ENCODE assay signal across 22 cellular contexts in genomic region chr2:38215993-38216392, GRCh38.
A peak's percentile ranks its signal among the peaks of the same experiment; 100 is the strongest.
DNase-seq lines count a peak whose midpoint lies in the region; ATAC-seq and TF ChIP-seq lines count a peak whose summit lies in the region.
"Had no signal": no experiment of that assay in that cellular context is flagged by ENCODE, and none has a peak within 500 bp of the region (broad histone marks: within the 10 kb centered on the region; RNA-seq: fewer than 3 reads in every experiment).

No MANE protein-coding gene starts in this region.

- H2AFZ ChIP-seq in HCT116 (ENCODE audit: low read depth, low read length, poor library complexity, severe bottlenecking) = peak overlapping the region; percentile 32

- peaks cover 10% of the 10 kb centered on the region for H3K4me1 Mint-ChIP-seq in progenitor cell of endocrine pancreas (ENCODE audit: low read depth)

- DNase-seq in HCT116 (ENCODE audit: low read depth, low spot score) (no peak), RWPE1 (ENCODE audit: low spot score) (peak; percentile 13), epithelial cell of prostate (ENCODE audit: low read depth, low spot score) (peak; percentile 80), right lobe of liver (peak in 1 of 3 donors; percentile 53), progenitor cell of endocrine pancreas (ENCODE audit: low spot score, unreplicated experiment) (no peak), AML-193 (lab: John Stamatoyannopoulos, UW) (no peak), ureter (ENCODE audit: low spot score) (no peak)
- DNase-seq: activated CD4-positive, alpha-beta T cell treated with anti-CD3 and anti-CD28 coated beads, Interleukin-2, amount 10 ng/mL, durations not matched to agents 24 days and 14 days; activated naive CD8-positive, alpha-beta T cell treated with anti-CD3 and anti-CD28 coated beads, Interleukin-2, amount 50 U/mL, for 24 hours; C1 segment of cervical spinal cord; caudate nucleus; NCI-H187; NCI-H510A; posterior cingulate gyrus; SIG-M5; stimulated activated CD4-positive, alpha-beta T cell treated with anti-CD3 and anti-CD28 coated beads, Interleukin-4, amount 100 ng/mL, for 4 hours had no signal

- no peak for ATAC-seq in HCT116
- ATAC-seq in right lobe of liver = peak; percentile 80 to 96 (median 84)
- no peak for ATAC-seq in HG03432 (IDR thresholded peaks at IDR 0.05; ENCODE audit: unreplicated experiment)
- ATAC-seq: activated naive CD8-positive, alpha-beta T cell treated with anti-CD3 and anti-CD28 coated beads, Interleukin-2, amount 50 U/mL, for 24 hours had no signal

- H3K4me2 ChIP-seq in HCT116 (ENCODE audit: low read length) = no peak overlapping the region
- H3K4me2 ChIP-seq: smooth muscle cell had no signal

- H3K4me3 Mint-ChIP-seq in progenitor cell of endocrine pancreas (ENCODE audit: low read depth) = no peak overlapping the region
- H3K4me3 Mint-ChIP-seq: activated CD4-positive, alpha-beta T cell treated with anti-CD3 and anti-CD28 coated beads, Interleukin-2, amount 10 ng/mL, durations not matched to agents 24 days and 14 days; activated naive CD8-positive, alpha-beta T cell treated with anti-CD3 and anti-CD28 coated beads, Interleukin-2, amount 50 U/mL, for 24 hours; IgD-negative memory B cell; natural killer cell treated with Interleukin-12 subunit alpha and Interleukin-12 subunit beta and Interleukin-15 and Interleukin-18, amount 100 ng/mL, for 72 hours; type B pancreatic cell had no signal

- no peak for TF ChIP-seq RAD21 in HCT116 (IDR thresholded peaks at IDR 0.05; ENCODE audit: low read depth)

- no peak overlapping the region for H3K4me3 ChIP-seq in HCT116 (replicated peaks in 1 of 2; ENCODE audit: low read depth in 1 of 2, low read length in 2 of 2)
- H3K4me3 ChIP-seq in right lobe of liver = no peak overlapping the region
- H3K4me3 ChIP-seq: smooth muscle cell had no signal

- no peak overlapping the region for H3K27ac ChIP-seq in HCT116 (ENCODE audit: low read depth, low read length)
- H3K27ac ChIP-seq in RWPE1 = no peak overlapping the region
- peak overlapping the region; percentile 46 for H3K27ac ChIP-seq in epithelial cell of prostate
- peak overlapping the region in 1 of 3 donors; percentile 24 for H3K27ac ChIP-seq in right lobe of liver
- H3K27ac ChIP-seq: HL-60 had no signal

- RAD21 ChIA-PET in HCT116 (lab: Charles Lee; ENCODE audit: low non-redundant PET in 1 of 2, low total read pairs in 2 of 2, uncharacterized antibody in 2 of 2, unreplicated experiment in 2 of 2) = no interaction called here

- TF ChIP-seq POLR2A in HCT116 (IDR thresholded peaks at IDR 0.05; ENCODE audit: borderline replicate concordance, extremely low read depth, insufficient read depth, insufficient read length) = no peak
- TF ChIP-seq POLR2A in right lobe of liver (IDR thresholded peaks at IDR 0.05) = no peak

- H3K36me3 Mint-ChIP-seq in progenitor cell of endocrine pancreas (ENCODE audit: insufficient read depth) = no peaks in the 10 kb centered on the region
- H3K36me3 Mint-ChIP-seq: IgD-negative memory B cell; natural killer cell treated with Interleukin-12 subunit alpha and Interleukin-12 subunit beta and Interleukin-15 and Interleukin-18, amount 100 ng/mL, for 72 hours had no signal

- H3K4me1 ChIP-seq in HCT116 (ENCODE audit: control insufficient read depth in 1 of 2, insufficient read depth in 2 of 2, low read length in 2 of 2) = peaks cover 5 to 6% of the 10 kb centered on the region in 2 experiments; a peak in 2 of 4 replicates
- peaks cover 0 to 27% (median 8%) of the 10 kb centered on the region in 4 donors for H3K4me1 ChIP-seq in right lobe of liver

- no peaks in the 10 kb centered on the region for H3K9me2 ChIP-seq in HCT116 (ENCODE audit: insufficient read depth)

- H3K27me3 ChIP-seq in HCT116 (ENCODE audit: insufficient read depth, low read length) = no peaks in the 10 kb centered on the region
- no peaks in the 10 kb centered on the region for H3K27me3 ChIP-seq in right lobe of liver

- H4K20me1 ChIP-seq in HCT116 (ENCODE audit: insufficient read depth) = no peaks in the 10 kb centered on the region

- peaks cover 4% of the 10 kb centered on the region for H3K27me3 Mint-ChIP-seq in progenitor cell of endocrine pancreas
- H3K27me3 Mint-ChIP-seq: type B pancreatic cell had no signal

- CTCF ChIA-PET in HCT116 (lab: Charles Lee) = no interaction called here
- CTCF ChIA-PET in RWPE1 (lab: Yijun Ruan, JAX) = interaction anchor here (0.6 kb wide), 1 partner anchor 18 kb away, joined by 3 read pairs; no protein-coding TSS in a partner anchor

- H3K9ac ChIP-seq in HCT116 (ENCODE audit: low read length) = no peak overlapping the region

- no peak overlapping the region for H3K27ac Mint-ChIP-seq in progenitor cell of endocrine pancreas
- H3K27ac Mint-ChIP-seq: activated CD4-positive, alpha-beta T cell treated with anti-CD3 and anti-CD28 coated beads, Interleukin-2, amount 10 ng/mL, durations not matched to agents 24 days and 14 days; activated naive CD8-positive, alpha-beta T cell treated with anti-CD3 and anti-CD28 coated beads, Interleukin-2, amount 50 U/mL, for 24 hours; IgD-negative memory B cell; natural killer cell treated with Interleukin-12 subunit alpha and Interleukin-12 subunit beta and Interleukin-15 and Interleukin-18, amount 100 ng/mL, for 72 hours; type B pancreatic cell had no signal

- no peaks in the 10 kb centered on the region for H3K9me3 ChIP-seq in HCT116 (ENCODE audit: control insufficient read depth in 1 of 2, insufficient read depth in 1 of 2, low read depth in 1 of 2, low read length in 2 of 2)
- no peaks in the 10 kb centered on the region for H3K9me3 ChIP-seq in right lobe of liver

- TF ChIP-seq CTCF in HCT116 (IDR thresholded peaks at IDR 0.05 in 2 of 3, conservative IDR thresholded peaks at IDR 0.05 in 1 of 3; ENCODE audit: borderline replicate concordance in 1 of 3, insufficient read depth in 1 of 3, low read depth in 2 of 3, low read length in 2 of 3) = no peak
- TF ChIP-seq CTCF in RWPE1 (conservative IDR thresholded peaks at IDR 0.05; ENCODE audit: low read depth) = no peak
- TF ChIP-seq CTCF in right lobe of liver (IDR thresholded peaks at IDR 0.05) = no peak
- TF ChIP-seq CTCF in progenitor cell of endocrine pancreas (IDR thresholded peaks at IDR 0.05; ENCODE audit: unreplicated experiment) = no peak

- intact Hi-C loops in HCT116 (cut with micrococcal nuclease) (no loop called here), right lobe of liver (cut with DNase I) (no loop called here)

- BruUV-seq in HCT116 (replicated peaks; lab: Mats Ljungman, UMichigan) = no TSS peak

- H3K36me3 ChIP-seq in HCT116 (ENCODE audit: control insufficient read depth in 1 of 2, insufficient read depth in 2 of 2, low read length in 2 of 2) (no peaks in the 10 kb centered on the region), right lobe of liver (no peaks in the 10 kb centered on the region)

- no peaks in the 10 kb centered on the region for H3K79me2 ChIP-seq in HCT116 (ENCODE audit: insufficient read depth, low read length)

- POLR2A ChIA-PET in HCT116 (lab: Charles Lee) (no interaction called here), RWPE1 (lab: Yijun Ruan, JAX; ENCODE audit: low non-redundant PET) (no interaction called here)

- peaks cover 3% of the 10 kb centered on the region for H3K9me3 Mint-ChIP-seq in progenitor cell of endocrine pancreas (ENCODE audit: low read depth)
- H3K9me3 Mint-ChIP-seq: natural killer cell treated with Interleukin-12 subunit alpha and Interleukin-12 subunit beta and Interleukin-15 and Interleukin-18, amount 100 ng/mL, for 72 hours; type B pancreatic cell had no signal

TF ChIP-seq in HCT116, 20 proteins besides CTCF, POLR2A, EP300 and RAD21:
- TF ChIP-seq CEBPB (IDR thresholded peaks at IDR 0.05; ENCODE audit: low read depth) (peak; percentile 38; the same call in 1 of the 2 replicates), JUND (IDR thresholded peaks at IDR 0.05) (no peak)

Comparison
In these comparisons a context has a peak if more than half of its experiments do, and no peak if none do; other contexts are left out.
1. ATAC-seq: peak in right lobe of liver (4 of 4); none in HCT116 (single experiment) and HG03432 (single experiment).
2. DNase-seq: peak in RWPE1 (single experiment) and epithelial cell of prostate (single experiment); none in HCT116 (single experiment), progenitor cell of endocrine pancreas (single experiment), AML-193 (0 of 2) and ureter (single experiment).